9 cellular contexts compared by ENCODE assay signal in the genomic region with DNA sequence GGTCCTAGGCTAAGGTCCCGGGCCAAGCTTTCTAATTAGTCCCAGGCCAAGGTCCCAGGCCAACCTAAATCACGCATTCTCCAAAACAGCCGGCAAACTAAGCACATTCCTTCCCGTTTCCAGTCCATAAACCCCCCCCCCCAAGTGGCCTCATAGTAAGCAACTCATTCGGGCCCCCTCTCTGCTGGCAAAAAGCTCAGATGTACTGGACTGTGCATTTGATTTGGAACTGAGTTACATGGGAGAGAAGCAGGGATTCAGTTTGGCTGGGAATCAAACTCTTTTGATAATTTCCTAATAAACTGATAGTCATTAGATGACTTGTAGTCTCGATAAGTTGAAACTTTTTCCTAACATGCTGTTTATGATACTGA. TPM values are rescaled to one million over a fixed set of nuclear protein-coding genes. Genes with fewer than 3 reads are reported as not detected.
A peak's percentile ranks its signal among the peaks of the same experiment; 100 is the strongest.
DNase-seq lines count a peak whose midpoint lies in the region; ATAC-seq and TF ChIP-seq lines count a peak whose summit lies in the region.
"Not testable (repeated sequence)": the region's sequence is repeated elsewhere in the genome, so short reads cannot be mapped to it uniquely, and the experiment has no call there.
"Had no signal": no experiment of that assay in that cellular context is flagged by ENCODE, and none has a peak within 500 bp of the region (broad histone marks: within the 10 kb centered on the region; RNA-seq: fewer than 3 reads in every experiment).

No MANE protein-coding gene starts in this region.

- H3K4me1 Mint-ChIP-seq in activated T-cell treated with anti-CD3 and anti-CD28 coated beads, Interleukin-2, amount 50 U/mL, for 4 hours (ENCODE audit: low read depth) = peaks cover 18% of the 10 kb centered on the region
- H3K4me1 Mint-ChIP-seq in natural killer cell treated with Interleukin-12 subunit alpha and Interleukin-12 subunit beta and Interleukin-15 and Interleukin-18, amount 100 ng/mL, for 72 hours (ENCODE audit: low read depth in 2 of 2) = peaks cover 20 to 27% of the 10 kb centered on the region in 2 donors
- H3K4me1 Mint-ChIP-seq in stimulated activated naive CD8-positive, alpha-beta T cell treated with anti-CD3 and anti-CD28 coated beads, Interleukin-15, Interleukin-2, amounts not matched to agents 100 ng/mL and 50 ng/mL, for 24 hours (ENCODE audit: low read depth) = peaks cover 19% of the 10 kb centered on the region

- not testable (repeated sequence) for H3K9me3 Mint-ChIP-seq in activated T-cell treated with anti-CD3 and anti-CD28 coated beads, Interleukin-2, amount 50 U/mL, for 4 hours; natural killer cell treated with Interleukin-12 subunit alpha and Interleukin-12 subunit beta and Interleukin-15 and Interleukin-18, amount 100 ng/mL, for 72 hours; stimulated activated naive CD8-positive, alpha-beta T cell treated with anti-CD3 and anti-CD28 coated beads, Interleukin-15, Interleukin-2, amounts not matched to agents 100 ng/mL and 50 ng/mL, for 24 hours

- H3K9me3 ChIP-seq in cardiac muscle cell (ENCODE audit: low read depth) = not testable (repeated sequence)

- DNase-seq in AG20443 (ENCODE audit: low spot score) (peak; percentile 11), HCEC 1CT (peak; percentile 16), RKO (ENCODE audit: low spot score) (peak; percentile 38), choroid plexus epithelial cell (ENCODE audit: low read depth) (peak; percentile 24), cardiac muscle cell (ENCODE audit: low read depth in 1 of 2, low spot score in 1 of 2) (peak; percentile 15 to 48)
- DNase-seq in activated T-cell treated with anti-CD3 and anti-CD28 coated beads, Interleukin-2, amount 50 U/mL, for 4 hours; natural killer cell treated with Interleukin-12 subunit alpha and Interleukin-12 subunit beta and Interleukin-15 and Interleukin-18, amount 100 ng/mL, for 72 hours (ENCODE audit: low spot score): not testable (repeated sequence)

- H3K4me3 ChIP-seq in choroid plexus epithelial cell (ENCODE audit: low read depth, low read length) = peak overlapping the region; percentile 25
- H3K4me3 ChIP-seq in cardiac muscle cell = peak overlapping the region; percentile 55

- peak overlapping the region; percentile 80 for H3K27ac ChIP-seq in cardiac muscle cell

- peak overlapping the region; percentile 97 to 99 for H3K27ac Mint-ChIP-seq in natural killer cell treated with Interleukin-12 subunit alpha and Interleukin-12 subunit beta and Interleukin-15 and Interleukin-18, amount 100 ng/mL, for 72 hours
- not testable (repeated sequence) for H3K27ac Mint-ChIP-seq in stimulated activated naive CD8-positive, alpha-beta T cell treated with anti-CD3 and anti-CD28 coated beads, Interleukin-15, Interleukin-2, amounts not matched to agents 100 ng/mL and 50 ng/mL, for 24 hours

- H3K4me3 Mint-ChIP-seq in activated T-cell treated with anti-CD3 and anti-CD28 coated beads, Interleukin-2, amount 50 U/mL, for 4 hours = peak overlapping the region; percentile 89
- peak overlapping the region; percentile 94 for H3K4me3 Mint-ChIP-seq in natural killer cell treated with Interleukin-12 subunit alpha and Interleukin-12 subunit beta and Interleukin-15 and Interleukin-18, amount 100 ng/mL, for 72 hours
- peak overlapping the region; percentile 84 for H3K4me3 Mint-ChIP-seq in stimulated activated naive CD8-positive, alpha-beta T cell treated with anti-CD3 and anti-CD28 coated beads, Interleukin-15, Interleukin-2, amounts not matched to agents 100 ng/mL and 50 ng/mL, for 24 hours

- H3K27me3 Mint-ChIP-seq in activated T-cell treated with anti-CD3 and anti-CD28 coated beads, Interleukin-2, amount 50 U/mL, for 4 hours (ENCODE audit: low read depth); natural killer cell treated with Interleukin-12 subunit alpha and Interleukin-12 subunit beta and Interleukin-15 and Interleukin-18, amount 100 ng/mL, for 72 hours: not testable (repeated sequence)
- H3K27me3 Mint-ChIP-seq in stimulated activated naive CD8-positive, alpha-beta T cell treated with anti-CD3 and anti-CD28 coated beads, Interleukin-15, Interleukin-2, amounts not matched to agents 100 ng/mL and 50 ng/mL, for 24 hours = peaks cover 16% of the 10 kb centered on the region

- H3K36me3 Mint-ChIP-seq in activated T-cell treated with anti-CD3 and anti-CD28 coated beads, Interleukin-2, amount 50 U/mL, for 4 hours (ENCODE audit: insufficient read depth); natural killer cell treated with Interleukin-12 subunit alpha and Interleukin-12 subunit beta and Interleukin-15 and Interleukin-18, amount 100 ng/mL, for 72 hours; stimulated activated naive CD8-positive, alpha-beta T cell treated with anti-CD3 and anti-CD28 coated beads, Interleukin-15, Interleukin-2, amounts not matched to agents 100 ng/mL and 50 ng/mL, for 24 hours (ENCODE audit: low read depth): not testable (repeated sequence)

- H3K27me3 ChIP-seq in cardiac muscle cell = not testable (repeated sequence)

- not testable (repeated sequence) for TF ChIP-seq CTCF in choroid plexus epithelial cell (conservative IDR thresholded peaks at IDR 0.05; ENCODE audit: low read depth, low read length); cardiac muscle cell (IDR thresholded peaks at IDR 0.05; ENCODE audit: low read depth, low read length)

- not testable (repeated sequence) for H3K36me3 ChIP-seq in cardiac muscle cell

- ATAC-seq in activated T-cell treated with anti-CD3 and anti-CD28 coated beads, Interleukin-2, amount 50 U/mL, for 4 hours; natural killer cell treated with Interleukin-12 subunit alpha and Interleukin-12 subunit beta and Interleukin-15 and Interleukin-18, amount 100 ng/mL, for 72 hours: not testable (repeated sequence)

- H3K4me1 ChIP-seq in cardiac muscle cell (ENCODE audit: low read depth) = not testable (repeated sequence)

RNA-seq across cellular contexts. Expression of gene FCGR3B, which starts 17.8 kb away (rescaled TPM):
- not detected for total RNA-seq in activated T-cell treated with anti-CD3 and anti-CD28 coated beads, Interleukin-2, amount 50 U/mL, for 4 hours
- total RNA-seq in cardiac muscle cell = not detected in 2 replicates
- not detected in 2 replicates for polyA plus RNA-seq in cardiac muscle cell
- total RNA-seq in natural killer cell treated with Interleukin-12 subunit alpha and Interleukin-12 subunit beta and Interleukin-15 and Interleukin-18, amount 100 ng/mL, for 72 hours = 1 to 10 TPM; 2.7 to 3.0 TPM
- total RNA-seq: OCI-LY7 had no signal

RNA-seq across cellular contexts. Expression of gene FCGR2B, which starts 49.8 kb away (rescaled TPM):
- under 1 TPM in 1 of 3 donors, not detected in 2; 0.13 TPM for total RNA-seq in activated T-cell treated with anti-CD3 and anti-CD28 coated beads, Interleukin-2, amount 50 U/mL, for 4 hours
- not detected in 2 replicates for total RNA-seq in cardiac muscle cell
- polyA plus RNA-seq in cardiac muscle cell = not detected in 2 replicates
- 1 to 10 TPM in 1 of 2 donors, under 1 TPM in 1; 0.83 to 7.1 TPM for total RNA-seq in natural killer cell treated with Interleukin-12 subunit alpha and Interleukin-12 subunit beta and Interleukin-15 and Interleukin-18, amount 100 ng/mL, for 72 hours
